Comparison of ENCODE assay signal across 29 cellular contexts in genomic region chr10:57884965-57885617, GRCh38.
"Had no signal": no experiment of that assay in that cellular context is flagged by ENCODE, and none has a peak within 500 bp of the region (broad histone marks: within the 10 kb centered on the region; RNA-seq: fewer than 3 reads in every experiment).

No MANE protein-coding gene starts in this region.

- H3K4me1 Mint-ChIP-seq: immature natural killer cell; naive thymus-derived CD8-positive, alpha-beta T cell; stimulated activated naive CD8-positive, alpha-beta T cell treated with anti-CD3 and anti-CD28 coated beads, Interleukin-15, amount 100 ng/mL, for 72 hours had no signal

- H3K27ac ChIP-seq: colonic mucosa, esophagus squamous epithelium, left lung, lower lobe of right lung, ovary, psoas muscle, thyroid gland, vagina had no signal

- H3K36me3 ChIP-seq: colonic mucosa, esophagus squamous epithelium, left lung, lower lobe of right lung, ovary, thyroid gland, vagina had no signal

- H3K27me3 ChIP-seq: colonic mucosa, esophagus squamous epithelium, left lung, ovary, thyroid gland, vagina had no signal

- H3K4me1 ChIP-seq: colonic mucosa, esophagus squamous epithelium, left lung, lower lobe of right lung, psoas muscle, thyroid gland, vagina had no signal

- H3K4me3 ChIP-seq: colonic mucosa, esophagus squamous epithelium, left lung, lower lobe of right lung, ovary, psoas muscle, smooth muscle cell, thyroid gland, vagina had no signal

- H3K36me3 Mint-ChIP-seq: naive thymus-derived CD8-positive, alpha-beta T cell had no signal

- DNase-seq: colonic mucosa; effector memory CD4-positive, alpha-beta T cell; erythroblast; esophagus squamous epithelium; foreskin melanocyte; hypothalamus; immature natural killer cell; left lung; lower lobe of right lung; naive thymus-derived CD8-positive, alpha-beta T cell; occipital lobe; ovary; posterior cingulate gyrus; psoas muscle; retina; stimulated activated CD4-positive, alpha-beta T cell treated with anti-CD3 and anti-CD28 coated beads, Interleukin-12 subunit alpha, Interleukin-12 subunit beta, amount 100 ng/mL, for 4 hours; stimulated activated CD4-positive, alpha-beta T cell treated with anti-CD3 and anti-CD28 coated beads, Interleukin-1b, Interleukin-23, amount 100 ng/mL, for 48 hours; stimulated activated CD4-positive, alpha-beta T cell treated with anti-CD3 and anti-CD28 coated beads, Interleukin-4, amount 100 ng/mL, for 1 hour; stimulated activated CD8-positive, alpha-beta memory T cell treated with anti-CD3 and anti-CD28 coated beads, Interleukin-4, amount 100 ng/mL, for 48 hours; stimulated activated naive CD4-positive, alpha-beta T cell; stimulated activated naive CD8-positive, alpha-beta T cell treated with anti-CD3 and anti-CD28 coated beads, Interleukin-15, amount 100 ng/mL, for 72 hours; thyroid gland; trophoblast cell had no signal

- H3K27me3 Mint-ChIP-seq: dendritic cell treated with granulocyte-macrophage colony-stimulating factor and Interleukin-4, amounts not matched to agents 40 ng/mL and 50 ng/mL, for 4 days; naive thymus-derived CD8-positive, alpha-beta T cell; stimulated activated naive CD8-positive, alpha-beta T cell treated with anti-CD3 and anti-CD28 coated beads, Interleukin-15, amount 100 ng/mL, for 72 hours had no signal

- H3K4me3 Mint-ChIP-seq: dendritic cell treated with granulocyte-macrophage colony-stimulating factor and Interleukin-4, amounts not matched to agents 40 ng/mL and 50 ng/mL, for 4 days; immature natural killer cell; naive thymus-derived CD8-positive, alpha-beta T cell; stimulated activated naive CD8-positive, alpha-beta T cell treated with anti-CD3 and anti-CD28 coated beads, Interleukin-15, amount 100 ng/mL, for 72 hours had no signal

- ATAC-seq: left lung; lower lobe of right lung; naive thymus-derived CD8-positive, alpha-beta T cell; psoas muscle; sciatic nerve; stimulated activated naive CD8-positive, alpha-beta T cell treated with anti-CD3 and anti-CD28 coated beads, Interleukin-15, amount 100 ng/mL, for 72 hours had no signal

- H3K9me3 ChIP-seq: colonic mucosa, lower lobe of right lung, ovary, psoas muscle, thyroid gland, vagina had no signal

- FAIRE-seq: endometrium, keratinocyte had no signal

- H3K27ac Mint-ChIP-seq: dendritic cell treated with granulocyte-macrophage colony-stimulating factor and Interleukin-4, amounts not matched to agents 40 ng/mL and 50 ng/mL, for 4 days; immature natural killer cell; naive thymus-derived CD8-positive, alpha-beta T cell; stimulated activated naive CD8-positive, alpha-beta T cell treated with anti-CD3 and anti-CD28 coated beads, Interleukin-15, amount 100 ng/mL, for 72 hours had no signal

- H3K4me2 ChIP-seq: smooth muscle cell had no signal
